Comparison of ENCODE assay signal across 16 cellular contexts in genomic region chr11:110761994-110762393, GRCh38. TPM values are rescaled to one million over a fixed set of nuclear protein-coding genes. Genes with fewer than 3 reads are reported as not detected.
"Had no signal": no experiment of that assay in that cellular context is flagged by ENCODE, and none has a peak within 500 bp of the region (broad histone marks: within the 10 kb centered on the region; RNA-seq: fewer than 3 reads in every experiment).

No MANE protein-coding gene starts in this region.

- ATAC-seq: effector memory CD8-positive, alpha-beta T cell; mucosa of descending colon; naive thymus-derived CD4-positive, alpha-beta T cell had no signal

- DNase-seq: activated CD4-positive, CD25-positive, alpha-beta regulatory T cell treated with anti-CD3 and anti-CD28 coated beads, Interleukin-2, amount 50 U/mL, for 72 hours; activated naive CD4-positive, alpha-beta T cell; aorta; cerebellar nuclear complex; effector memory CD8-positive, alpha-beta T cell; left ventricle myocardium inferior; mucosa of descending colon; naive thymus-derived CD4-positive, alpha-beta T cell; stimulated activated CD4-positive, alpha-beta T cell treated with anti-CD3 and anti-CD28 coated beads, Interleukin-12 subunit alpha, Interleukin-12 subunit beta, amount 100 ng/mL, for 4 hours; stimulated activated CD4-positive, alpha-beta T cell treated with anti-CD3 and anti-CD28 coated beads, Interleukin-2, amount 100 ng/mL, for 24 hours; uterus had no signal

- H3K36me3 ChIP-seq: left ventricle myocardium inferior, neutrophil, thoracic aorta, uterus had no signal

- H2AFZ ChIP-seq: parathyroid adenoma had no signal

- H3K27me3 ChIP-seq: neutrophil, uterus had no signal

- H3K4me3 ChIP-seq: left ventricle myocardium inferior, mucosa of descending colon, thoracic aorta, uterus had no signal

- H3K4me1 ChIP-seq: parathyroid adenoma, uterus had no signal

- H3K27ac ChIP-seq: epithelial cell of prostate, left ventricle myocardium inferior, neutrophil, parathyroid adenoma, thoracic aorta, uterus had no signal

- H3K79me2 ChIP-seq: parathyroid adenoma had no signal

RNA-seq across cellular contexts. Expression of gene ARHGAP20, which starts 49.8 kb away (rescaled TPM):
- total RNA-seq: activated CD8-positive, alpha-beta memory T cell treated with anti-CD3 and anti-CD28 coated beads for 36 hours had no signal
